ENCODE assay signal across 1 cellular context in genomic region chr15:66715181-66715624, GRCh38.
TF ChIP-seq lines count a peak whose summit lies in the region.

No MANE protein-coding gene starts in this region.

TF ChIP-seq in WTC11, 78 proteins besides CTCF, POLR2A, EP300 and RAD21 (continued from another document):
- TF ChIP-seq ARID4B (CRISPR knock-in tag; IDR thresholded peaks at IDR 0.05; ENCODE audit: borderline replicate concordance) (no peak), IRF1 (CRISPR knock-in tag; IDR thresholded peaks at IDR 0.05) (no peak), TP53 (CRISPR knock-in tag; IDR thresholded peaks at IDR 0.05) (no peak), ZNF121 (CRISPR knock-in tag; IDR thresholded peaks at IDR 0.05) (no peak), ZNF416 (CRISPR knock-in tag; IDR thresholded peaks at IDR 0.05) (no peak), ZNF532 (CRISPR knock-in tag; IDR thresholded peaks at IDR 0.05; ENCODE audit: borderline replicate concordance) (no peak), CREM (CRISPR knock-in tag; IDR thresholded peaks at IDR 0.05) (no peak), ZBTB21 (CRISPR knock-in tag; IDR thresholded peaks at IDR 0.05; ENCODE audit: borderline replicate concordance) (no peak), USF2 (CRISPR knock-in tag; IDR thresholded peaks at IDR 0.05) (no peak), JAZF1 (CRISPR knock-in tag; IDR thresholded peaks at IDR 0.05) (no peak), FOXP1 (CRISPR knock-in tag; IDR thresholded peaks at IDR 0.05; ENCODE audit: borderline replicate concordance) (no peak), AFF4 (CRISPR knock-in tag; IDR thresholded peaks at IDR 0.05; ENCODE audit: borderline replicate concordance) (no peak), JUN (CRISPR knock-in tag; IDR thresholded peaks at IDR 0.05) (no peak)
TF ChIP-seq in WTC11: peak in this region for 0.
